Comparison of ENCODE assay signal across 19 cellular contexts in genomic region chr15:48076454-48076853, GRCh38. TPM values are rescaled to one million over a fixed set of nuclear protein-coding genes. Genes with fewer than 3 reads are reported as not detected.
A peak's percentile ranks its signal among the peaks of the same experiment; 100 is the strongest.
DNase-seq lines count a peak whose midpoint lies in the region; ATAC-seq and TF ChIP-seq lines count a peak whose summit lies in the region.
"Had no signal": no experiment of that assay in that cellular context is flagged by ENCODE, and none has a peak within 500 bp of the region (broad histone marks: within the 10 kb centered on the region; RNA-seq: fewer than 3 reads in every experiment).

No MANE protein-coding gene starts in this region.

- no peak overlapping the region for H3K27ac ChIP-seq in adrenal gland
- H3K27ac ChIP-seq: KMS-11, SJCRH30 had no signal

- no peak for ATAC-seq in HG03439 (IDR thresholded peaks at IDR 0.05; ENCODE audit: unreplicated experiment)

- DNase-seq in LHCN-M2 (ENCODE audit: low read depth) = peak; percentile 87
- peak; percentile 29 to 78 (median 54) for DNase-seq in adrenal gland
- peak; percentile 88 for DNase-seq in myocyte (ENCODE audit: low read depth)
- no peak for DNase-seq in NCI-H1436 treated with DMSO at 0.1 percent for 48 hours (lab: John Stamatoyannopoulos, UW)
- no peak for DNase-seq in iPS-NIHi7 (ENCODE audit: extremely low spot score)
- DNase-seq in kidney tubule cell (ENCODE audit: low spot score) = no peak
- DNase-seq: BE2C; CD4-positive, alpha-beta memory T cell; DMS79; HFFc6; MM.1S; NCI-H1105; NCI-H187 treated with DMSO at 0.1 percent for 48 hours; NCI-H2171; NCI-H510A had no signal

- H3K4me3 ChIP-seq in adrenal gland = no peak overlapping the region
- H3K4me3 ChIP-seq: SJCRH30 had no signal

- 27 to 36% (median 32%) methylated on average over 4 of the region's 4 CpGs for WGBS in adrenal gland, 4 donors

- no peak for TF ChIP-seq POLR2A in adrenal gland (IDR thresholded peaks at IDR 0.05)

- no peaks in the 10 kb centered on the region for H3K36me3 ChIP-seq in adrenal gland (replicated peaks in 1 of 2)
- H3K36me3 ChIP-seq: BE2C, SJCRH30 had no signal

- H3K27me3 ChIP-seq in adrenal gland = no peaks in the 10 kb centered on the region
- H3K27me3 ChIP-seq: BE2C, SJCRH30 had no signal

- H3K9me3 ChIP-seq in adrenal gland (replicated peaks in 1 of 3) = no peaks in the 10 kb centered on the region
- H3K9me3 ChIP-seq: BE2C, SJCRH30 had no signal

- TF ChIP-seq CTCF in adrenal gland (IDR thresholded peaks at IDR 0.05) = no peak

- intact Hi-C loops in adrenal gland (cut with DNase I) = no loop called here

- no peaks in the 10 kb centered on the region for H3K4me1 ChIP-seq in adrenal gland (replicated peaks in 1 of 2)
- H3K4me1 ChIP-seq: SJCRH30 had no signal

RNA-seq across cellular contexts. Expression of gene SLC24A5, which starts 44.3 kb away (rescaled TPM):
- total RNA-seq in LHCN-M2 (2014; rRNA removed) = not detected in 2 replicates
- polyA plus RNA-seq in LHCN-M2 (2012) = not detected
- total RNA-seq in adrenal gland = not detected
- polyA plus RNA-seq in adrenal gland = under 1 TPM in 1 of 3 donors, not detected in 2; 0.34 TPM
- total RNA-seq in myocyte = not detected in 2 replicates
- polyA plus RNA-seq in myocyte (2012) = not detected
- total RNA-seq: CD4-positive, alpha-beta memory T cell; H1; HFFc6; SJCRH30 had no signal
- polyA plus RNA-seq: CD4-positive, alpha-beta memory T cell; H1 had no signal

Comparison
In these comparisons a context has a peak if more than half of its experiments do, and no peak if none do; other contexts are left out.
1. DNase-seq: peak in LHCN-M2 (single experiment), adrenal gland (7 of 7) and myocyte (single experiment); none in NCI-H1436 treated with DMSO at 0.1 percent for 48 hours (single experiment), iPS-NIHi7 (single experiment) and kidney tubule cell (single experiment).